Comparison of ENCODE assay signal across 29 cellular contexts in genomic region chr21:45721656-45722055, GRCh38.
"Had no signal": no experiment of that assay in that cellular context is flagged by ENCODE, and none has a peak within 500 bp of the region (broad histone marks: within the 10 kb centered on the region; RNA-seq: fewer than 3 reads in every experiment).

No MANE protein-coding gene starts in this region.

- H3K9me3 ChIP-seq: ascending aorta, Peyer's patch, SJSA1 had no signal

- H3K9me3 Mint-ChIP-seq: activated CD4-positive, alpha-beta T cell treated with anti-CD3 and anti-CD28 coated beads, Interleukin-2, amount 10 ng/mL, durations not matched to agents 24 days and 14 days; activated CD8-positive, alpha-beta T cell treated with anti-CD3 and anti-CD28 coated beads for 36 hours; activated naive CD4-positive, alpha-beta T cell treated with anti-CD3 and anti-CD28 coated beads, Interleukin-2, amount 50 U/mL, for 24 hours; activated naive CD8-positive, alpha-beta T cell treated with anti-CD3 and anti-CD28 coated beads, Interleukin-2, amount 10 ng/mL, durations not matched to agents 7 days and 5 days; activated T-cell treated with anti-CD3 and anti-CD28 coated beads, Interleukin-2, amount 50 U/mL, for 72 hours; activated T-helper 2 cell treated with anti-CD3 and anti-CD28 coated beads, Interferon-gamma antibody, Interleukin-2, Interleukin-4, amounts not matched to agents 10 μg/mL and 5 μg/mL and 100 μg/mL, durations not matched to agents 14 hours and 24 hours and 36 hours had no signal

- ATAC-seq: activated CD8-positive, alpha-beta T cell treated with anti-CD3 and anti-CD28 coated beads for 36 hours; activated T-cell treated with anti-CD3 and anti-CD28 coated beads, Interleukin-2, amount 50 U/mL, for 72 hours; PC-3 had no signal

- H3K27ac ChIP-seq: ascending aorta, Peyer's patch, SJSA1 had no signal

- H3K4me1 ChIP-seq: Peyer's patch had no signal

- H3K4me3 Mint-ChIP-seq: activated CD4-positive, alpha-beta T cell treated with anti-CD3 and anti-CD28 coated beads, Interleukin-2, amount 10 ng/mL, durations not matched to agents 24 days and 14 days; activated CD8-positive, alpha-beta T cell treated with anti-CD3 and anti-CD28 coated beads for 36 hours; activated naive CD4-positive, alpha-beta T cell treated with anti-CD3 and anti-CD28 coated beads, Interleukin-2, amount 50 U/mL, for 24 hours; activated naive CD8-positive, alpha-beta T cell treated with anti-CD3 and anti-CD28 coated beads, Interleukin-2, amount 10 ng/mL, durations not matched to agents 7 days and 5 days; activated T-cell treated with anti-CD3 and anti-CD28 coated beads, Interleukin-2, amount 50 U/mL, for 72 hours had no signal

- H3K27ac Mint-ChIP-seq: activated CD4-positive, alpha-beta T cell treated with anti-CD3 and anti-CD28 coated beads, Interleukin-2, amount 10 ng/mL, durations not matched to agents 24 days and 14 days; activated CD8-positive, alpha-beta T cell treated with anti-CD3 and anti-CD28 coated beads for 36 hours; activated naive CD4-positive, alpha-beta T cell treated with anti-CD3 and anti-CD28 coated beads, Interleukin-2, amount 50 U/mL, for 24 hours; activated naive CD8-positive, alpha-beta T cell treated with anti-CD3 and anti-CD28 coated beads, Interleukin-2, amount 10 ng/mL, durations not matched to agents 7 days and 5 days; activated T-cell treated with anti-CD3 and anti-CD28 coated beads, Interleukin-2, amount 50 U/mL, for 72 hours; activated T-helper 2 cell treated with anti-CD3 and anti-CD28 coated beads, Interferon-gamma antibody, Interleukin-2, Interleukin-4, amounts not matched to agents 10 μg/mL and 5 μg/mL and 100 μg/mL, durations not matched to agents 14 hours and 24 hours and 36 hours had no signal

- DNase-seq: activated CD4-positive, alpha-beta T cell treated with anti-CD3 and anti-CD28 coated beads, Interleukin-2, amount 10 ng/mL, durations not matched to agents 24 days and 14 days; activated CD4-positive, alpha-beta T cell treated with anti-CD3 and anti-CD28 coated beads, Interleukin-2, amount 50 U/mL, for 4 hours; activated CD8-positive, alpha-beta T cell treated with anti-CD3 and anti-CD28 coated beads for 36 hours; activated gamma-delta T cell; activated naive CD4-positive, alpha-beta T cell treated with Interleukin-2 at 50 U/mL for 16 hours; activated naive CD8-positive, alpha-beta T cell treated with anti-CD3 and anti-CD28 coated beads, Interleukin-2, amount 10 ng/mL, durations not matched to agents 7 days and 5 days; activated T-cell treated with anti-CD3 and anti-CD28 coated beads, Interleukin-2, amount 50 U/mL, for 1 hour; activated T-cell treated with anti-CD3 and anti-CD28 coated beads, Interleukin-2, amount 50 U/mL, for 72 hours; amygdala; Karpas-422; KBM-7; NCI-H1105; NCI-H1417 treated with DMSO at 0.1 percent for 48 hours; NCI-H187 treated with DMSO at 0.1 percent for 48 hours; NCI-H2081; NCI-H226; NCI-H446 treated with DMSO at 0.1 percent for 48 hours; NCI-H524 treated with DMSO at 0.1 percent for 48 hours; NK-92 treated with Interleukin-12 subunit alpha and Interleukin-12 subunit beta, amount 100 ng/mL, for 24 hours; PC-3; Peyer's patch; RPMI8226; SHP77 treated with DMSO at 0.1 percent for 48 hours; SW 1271; T1000 had no signal

- H3K4me3 ChIP-seq: ascending aorta, Peyer's patch, SJSA1 had no signal

- H3K36me3 ChIP-seq: ascending aorta, Peyer's patch, SJSA1 had no signal

- H3K27me3 Mint-ChIP-seq: activated CD4-positive, alpha-beta T cell treated with anti-CD3 and anti-CD28 coated beads, Interleukin-2, amount 10 ng/mL, durations not matched to agents 24 days and 14 days; activated naive CD4-positive, alpha-beta T cell treated with anti-CD3 and anti-CD28 coated beads, Interleukin-2, amount 50 U/mL, for 24 hours had no signal

- H3K27me3 ChIP-seq: ascending aorta, Peyer's patch, SJSA1 had no signal

- H3K36me3 Mint-ChIP-seq: activated naive CD4-positive, alpha-beta T cell treated with anti-CD3 and anti-CD28 coated beads, Interleukin-2, amount 50 U/mL, for 24 hours; activated naive CD8-positive, alpha-beta T cell treated with anti-CD3 and anti-CD28 coated beads, Interleukin-2, amount 10 ng/mL, durations not matched to agents 7 days and 5 days had no signal
